ENCODE assay signal across 17 cellular contexts in the genomic region with DNA sequence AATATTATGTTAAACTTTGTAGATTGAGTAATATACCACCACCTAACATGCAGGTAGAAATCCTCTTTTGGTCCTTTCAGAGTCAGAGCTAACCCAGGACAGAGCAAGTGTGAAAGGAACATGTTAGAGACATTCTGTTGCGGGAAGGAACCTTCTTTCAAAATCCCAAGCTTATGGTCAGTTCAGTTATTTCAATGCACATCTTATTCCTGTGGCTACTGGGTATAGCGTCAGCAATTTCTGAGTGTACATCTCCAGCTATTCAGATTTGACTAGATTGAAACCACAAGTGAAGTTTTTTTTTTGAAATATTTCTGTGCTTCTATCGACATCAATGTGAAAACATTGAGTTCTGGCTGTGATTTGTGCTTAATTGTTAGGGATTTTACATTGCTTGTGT.
DNase-seq lines count a peak whose midpoint lies in the region; ATAC-seq, FAIRE-seq and TF ChIP-seq lines count a peak whose summit lies in the region.
"Had no signal": no experiment of that assay in that cellular context is flagged by ENCODE, and none has a peak within 500 bp of the region (broad histone marks: within the 10 kb centered on the region; RNA-seq: fewer than 3 reads in every experiment).

No MANE protein-coding gene starts in this region.

- peaks cover 18% of the 10 kb centered on the region for H3K4me1 ChIP-seq in CD8-positive, alpha-beta T cell (ENCODE audit: insufficient read depth, low read length)
- H3K4me1 ChIP-seq in GM12878 (ENCODE audit: control insufficient read depth, insufficient read depth, low read length): no peaks in the 10 kb centered on the region

- H3K9me3 ChIP-seq in CD8-positive, alpha-beta T cell (ENCODE audit: low read length): no peaks in the 10 kb centered on the region
- H3K9me3 ChIP-seq in GM12878 (replicated peaks; ENCODE audit: control insufficient read depth, insufficient read depth, low read length) (no peaks in the 10 kb centered on the region; the same call in 2 of the 3 replicates), neural cell (ENCODE audit: low read length) (no peaks in the 10 kb centered on the region)

- no peak for TF ChIP-seq EP300 in GM12878 (IDR thresholded peaks at IDR 0.05; ENCODE audit: borderline replicate concordance in 1 of 2, control insufficient read depth in 1 of 2, low read depth in 2 of 2, low read length in 2 of 2)
- no peak for TF ChIP-seq EP300 in neural cell (conservative IDR thresholded peaks at IDR 0.05; ENCODE audit: poor library complexity, severe bottlenecking)

- peaks cover 55% of the 10 kb centered on the region for H3K36me3 Mint-ChIP-seq in CD8-positive, alpha-beta T cell

- H3K4me3 ChIP-seq in CD8-positive, alpha-beta T cell (ENCODE audit: low read depth, low read length): no peak overlapping the region
- no peak overlapping the region for H3K4me3 ChIP-seq in GM12878
- no peak overlapping the region for H3K4me3 ChIP-seq in neural cell (ENCODE audit: low read length)

- H3K27me3 ChIP-seq in CD8-positive, alpha-beta T cell (ENCODE audit: insufficient read depth, low read length): no peaks in the 10 kb centered on the region
- H3K27me3 ChIP-seq in GM12878 (replicated peaks in 1 of 2; ENCODE audit: control insufficient read depth in 2 of 2, insufficient read depth in 2 of 2, low read length in 1 of 2): no peaks in the 10 kb centered on the region
- no peaks in the 10 kb centered on the region for H3K27me3 ChIP-seq in neural cell (ENCODE audit: insufficient read depth, low read depth, low read length)

- TF ChIP-seq RAD21 in GM12878 (IDR thresholded peaks at IDR 0.05; ENCODE audit: insufficient read depth, low read depth, low read length) (no peak), neural cell (conservative IDR thresholded peaks at IDR 0.05) (no peak)

- FAIRE-seq in H54 (lab: Jason Lieb, UNC) (peak; percentile 6), GM12878 (lab: Jason Lieb, UNC) (no peak)

- POLR2A ChIA-PET in CD8-positive, alpha-beta T cell (lab: Charles Lee): interaction anchor here (0.7 kb wide), 1 partner anchor 126 kb away, joined by 3 read pairs; no protein-coding TSS in a partner anchor
- POLR2A ChIA-PET in GM12878 (lab: Charles Lee): no interaction called here

- no peak overlapping the region for H3K4me2 ChIP-seq in GM12878 (ENCODE audit: control insufficient read depth, insufficient read depth)
- no peak overlapping the region for H3K4me2 ChIP-seq in neural cell (ENCODE audit: low read length)

- H3K9ac ChIP-seq in GM12878 (ENCODE audit: control insufficient read depth, insufficient read depth, low read length) (no peak overlapping the region), neural cell (ENCODE audit: low read length) (no peak overlapping the region)

- H2AFZ ChIP-seq in GM12878 (ENCODE audit: control insufficient read depth, low read depth, low read length) (no peak overlapping the region), neural cell (ENCODE audit: low read depth, low read length) (no peak overlapping the region)

- no peaks in the 10 kb centered on the region for H3K9me2 ChIP-seq in neural cell (ENCODE audit: insufficient read depth, low read length)

- no peak for DNase-seq in CD8-positive, alpha-beta T cell
- DNase-seq in H54 (ENCODE audit: insufficient read length, low spot score) (no peak), GM12878 (ENCODE audit: low read depth, low spot score) (no peak), NCI-H524 treated with DMSO at 0.1 percent for 48 hours (lab: John Stamatoyannopoulos, UW) (no peak), AG08396 (ENCODE audit: low spot score) (no peak)
- DNase-seq: C1 segment of cervical spinal cord, DMS79, NCI-H1105 treated with DMSO at 0.1 percent for 48 hours, NCI-H1694, NCI-H510A, NCI-H774, SIG-M5 had no signal

- TF ChIP-seq CTCF in CD8-positive, alpha-beta T cell (IDR thresholded peaks at IDR 0.05): no peak
- TF ChIP-seq CTCF in GM12878 (IDR thresholded peaks at IDR 0.05 in 2 of 3, conservative IDR thresholded peaks at IDR 0.05 in 1 of 3; ENCODE audit: control insufficient read depth in 2 of 3, extremely low read depth in 1 of 3, insufficient read depth in 1 of 3, low read depth in 3 of 3, low read length in 3 of 3) (no peak), neural cell (IDR thresholded peaks at IDR 0.05; ENCODE audit: poor library complexity, severe bottlenecking) (no peak)

- H3K27ac Mint-ChIP-seq in CD8-positive, alpha-beta T cell: peak overlapping the region; percentile 28

- CTCF ChIA-PET in CD8-positive, alpha-beta T cell (lab: Charles Lee): interaction anchor here (1.6 to 2.0 kb wide), 2 partner anchors 9 to 106 kb away, joined by 6 to 9 read pairs; no protein-coding TSS in a partner anchor
- CTCF ChIA-PET in GM12878 (lab: Yijun Ruan, JAX): interaction anchor here (0.7 to 4.8 kb wide), 2 partner anchors 105 to 537 kb away, joined by 3 to 76 read pairs; no protein-coding TSS in a partner anchor

- SMC1A ChIA-PET in GM12878 (lab: Charles Lee; ENCODE audit: uncharacterized antibody, unreplicated experiment): interaction anchor here (0.7 to 6.6 kb wide), 5 partner anchors 10 to 113 kb away, joined by 3 to 64 read pairs (median 3); no protein-coding TSS in a partner anchor

- H4K20me1 ChIP-seq in GM12878 (ENCODE audit: control insufficient read depth, insufficient read depth): no peaks in the 10 kb centered on the region
- H4K20me1 ChIP-seq in neural cell (ENCODE audit: insufficient read depth): no peaks in the 10 kb centered on the region

- H3K27ac ChIP-seq in CD8-positive, alpha-beta T cell (ENCODE audit: low read depth, low read length): no peak overlapping the region
- H3K27ac ChIP-seq in GM12878 (ENCODE audit: control insufficient read depth, insufficient read depth): no peak overlapping the region
- peak overlapping the region; percentile 18 for H3K27ac ChIP-seq in neural cell (ENCODE audit: low read length)

- in situ Hi-C loops in GM12878 (cut with MboI): no loop called here

- RAD21 ChIA-PET in GM12878 (lab: Charles Lee; ENCODE audit: unreplicated experiment): no interaction called here

- peaks cover 34% of the 10 kb centered on the region for H3K4me1 Mint-ChIP-seq in CD8-positive, alpha-beta T cell (ENCODE audit: low read depth)

- peaks cover 10% of the 10 kb centered on the region for H3K36me3 ChIP-seq in CD8-positive, alpha-beta T cell (ENCODE audit: insufficient read depth, low read length)
- no peaks in the 10 kb centered on the region for H3K36me3 ChIP-seq in GM12878 (ENCODE audit: control insufficient read depth in 2 of 2, insufficient read depth in 2 of 2, low read length in 1 of 2)
- no peaks in the 10 kb centered on the region for H3K36me3 ChIP-seq in neural cell (ENCODE audit: insufficient read depth, low read length)

- TF ChIP-seq POLR2A in H54 (IDR thresholded peaks at IDR 0.05; ENCODE audit: low read depth, low read length): no peak
- TF ChIP-seq POLR2A in GM12878 (IDR thresholded peaks at IDR 0.05; ENCODE audit: low read depth, low read length): no peak

- no peaks in the 10 kb centered on the region for H3K79me2 ChIP-seq in GM12878 (ENCODE audit: control insufficient read depth, insufficient read depth, low read length)
- H3K79me2 ChIP-seq in neural cell (replicated peaks; ENCODE audit: insufficient read depth, low read length): no peaks in the 10 kb centered on the region

- WGBS in GM12878 (ENCODE audit: insufficient coverage, insufficient replicate concordance, low lambda C conversion rate, missing lambda C conversion rate): 98% methylated on average over 3 of the region's 3 CpGs

- no peaks in the 10 kb centered on the region for H3K9me3 Mint-ChIP-seq in CD8-positive, alpha-beta T cell

- H3K27me3 Mint-ChIP-seq in CD8-positive, alpha-beta T cell (ENCODE audit: low read depth): no peaks in the 10 kb centered on the region

- no peak for ATAC-seq in CD8-positive, alpha-beta T cell
- ATAC-seq in GM12878: no peak
- ATAC-seq in HG02798 (IDR thresholded peaks at IDR 0.05; ENCODE audit: poor library complexity, unreplicated experiment): no peak
- ATAC-seq in GM19395 (IDR thresholded peaks at IDR 0.05; ENCODE audit: unreplicated experiment): no peak
- ATAC-seq: HCT116, SK-N-SH treated with all-trans-retinoic acid at 6 μM for 48 hours had no signal

- no peaks in the 10 kb centered on the region for H3F3A ChIP-seq in neural cell (ENCODE audit: insufficient read depth, low read length, poor library complexity, severe bottlenecking)

- intact Hi-C loops in CD8-positive, alpha-beta T cell (cut with DNase I, micrococcal nuclease): loop anchor here in 1 of 2 experiments (5.0 kb wide), 1 partner anchor 104 kb away; no protein-coding TSS in a partner anchor
- intact Hi-C loops in GM12878 (cut with micrococcal nuclease; ENCODE audit: unreplicated experiment): no loop called here

- no peak overlapping the region for H3K4me3 Mint-ChIP-seq in CD8-positive, alpha-beta T cell

- no TSS peak for BruUV-seq in GM12878 (replicated peaks; lab: Mats Ljungman, UMichigan)

TF ChIP-seq in GM12878, 131 proteins besides CTCF, POLR2A, EP300 and RAD21 (continues in another document):
- TF ChIP-seq SMC3 (IDR thresholded peaks at IDR 0.05; ENCODE audit: borderline replicate concordance, low read length) (no peak), CBX5 (IDR thresholded peaks at IDR 0.05; ENCODE audit: low read depth) (no peak)

TF ChIP-seq in neural cell, 6 proteins besides CTCF, POLR2A, EP300 and RAD21 (continues in another document):
- TF ChIP-seq POLR2AphosphoS5 (IDR thresholded peaks at IDR 0.05) (no peak), MXI1 (conservative IDR thresholded peaks at IDR 0.05; ENCODE audit: poor library complexity, severe bottlenecking) (no peak), EZH2 (IDR thresholded peaks at IDR 0.05; ENCODE audit: borderline replicate concordance, insufficient read depth, low read length, poor library complexity, severe bottlenecking) (no peak)
